Comparison of ENCODE assay signal across 13 cellular contexts in genomic region chr19:35205733-35206323, GRCh38. TPM values are rescaled to one million over a fixed set of nuclear protein-coding genes. Genes with fewer than 3 reads are reported as not detected.
DNase-seq lines count a peak whose midpoint lies in the region; ATAC-seq and TF ChIP-seq lines count a peak whose summit lies in the region.
"Had no signal": no experiment of that assay in that cellular context is flagged by ENCODE, and none has a peak within 500 bp of the region (broad histone marks: within the 10 kb centered on the region; RNA-seq: fewer than 3 reads in every experiment).

No MANE protein-coding gene starts in this region.

- DNase-seq in activated CD8-positive, alpha-beta memory T cell treated with anti-CD3 and anti-CD28 coated beads, Interleukin-2, amount 10 ng/mL, durations not matched to agents 7 days and 5 days, result no peak
- no peak for DNase-seq in activated CD8-positive, alpha-beta memory T cell treated with anti-CD3 and anti-CD28 coated beads, Interleukin-2, amount 50 U/mL, for 4 hours
- no peak for DNase-seq in activated T-helper 2 cell treated with anti-CD3 and anti-CD28 coated beads, Interferon-gamma antibody, Interleukin-2, Interleukin-4, amounts not matched to agents 10 μg/mL and 5 μg/mL and 100 μg/mL, durations not matched to agents 14 hours and 24 hours and 36 hours (ENCODE audit: low spot score)
- DNase-seq in spleen (no peak), AG20443 (ENCODE audit: low spot score) (no peak), C1 segment of cervical spinal cord (lab: John Stamatoyannopoulos, UW) (no peak)
- DNase-seq: dermis blood vessel endothelial cell, GM23248, NCI-H2081 treated with DMSO at 0.1 percent for 48 hours had no signal

- no peaks in the 10 kb centered on the region for H3K27me3 ChIP-seq in spleen (replicated peaks in 1 of 7)
- H3K27me3 ChIP-seq: SJSA1 had no signal

- peaks cover 11% of the 10 kb centered on the region for H3K36me3 Mint-ChIP-seq in activated CD8-positive, alpha-beta memory T cell treated with anti-CD3 and anti-CD28 coated beads, Interleukin-2, amount 10 ng/mL, durations not matched to agents 7 days and 5 days
- peaks cover 4% of the 10 kb centered on the region for H3K36me3 Mint-ChIP-seq in activated T-helper 2 cell treated with anti-CD3 and anti-CD28 coated beads, Interferon-gamma antibody, Interleukin-2, Interleukin-4, amounts not matched to agents 10 μg/mL and 5 μg/mL and 100 μg/mL, durations not matched to agents 14 hours and 24 hours and 36 hours (ENCODE audit: low read depth)

- no peak for TF ChIP-seq POLR2A in spleen (IDR thresholded peaks at IDR 0.05)

- TF ChIP-seq CTCF in spleen (IDR thresholded peaks at IDR 0.05 in 8 of 11, conservative IDR thresholded peaks at IDR 0.05 in 3 of 11), result no peak

- H3K9me3 ChIP-seq in spleen, result peaks cover 0 to 3% (median 0%) of the 10 kb centered on the region in 8 donors
- H3K9me3 ChIP-seq: SJSA1 had no signal

- H3K4me1 ChIP-seq in spleen, result peaks cover 24 to 72% (median 58%) of the 10 kb centered on the region in 6 donors
- H3K4me1 ChIP-seq: SJSA1 had no signal

- 63 to 83% (median 79%) methylated on average over 6 of the region's 6 CpGs for WGBS in spleen, 5 donors

- no peaks in the 10 kb centered on the region for H3K27me3 Mint-ChIP-seq in activated CD8-positive, alpha-beta memory T cell treated with anti-CD3 and anti-CD28 coated beads, Interleukin-2, amount 10 ng/mL, durations not matched to agents 7 days and 5 days
- no peaks in the 10 kb centered on the region for H3K27me3 Mint-ChIP-seq in activated T-helper 2 cell treated with anti-CD3 and anti-CD28 coated beads, Interferon-gamma antibody, Interleukin-2, Interleukin-4, amounts not matched to agents 10 μg/mL and 5 μg/mL and 100 μg/mL, durations not matched to agents 14 hours and 24 hours and 36 hours (ENCODE audit: low read depth)

- peak overlapping the region; percentile 93 for H3K27ac Mint-ChIP-seq in activated CD8-positive, alpha-beta memory T cell treated with anti-CD3 and anti-CD28 coated beads, Interleukin-2, amount 10 ng/mL, durations not matched to agents 7 days and 5 days
- peak overlapping the region; percentile 91 for H3K27ac Mint-ChIP-seq in activated T-helper 2 cell treated with anti-CD3 and anti-CD28 coated beads, Interferon-gamma antibody, Interleukin-2, Interleukin-4, amounts not matched to agents 10 μg/mL and 5 μg/mL and 100 μg/mL, durations not matched to agents 14 hours and 24 hours and 36 hours

- H3K4me1 Mint-ChIP-seq in activated CD8-positive, alpha-beta memory T cell treated with anti-CD3 and anti-CD28 coated beads, Interleukin-2, amount 10 ng/mL, durations not matched to agents 7 days and 5 days, result peaks cover 70% of the 10 kb centered on the region
- peaks cover 58% of the 10 kb centered on the region for H3K4me1 Mint-ChIP-seq in activated T-helper 2 cell treated with anti-CD3 and anti-CD28 coated beads, Interferon-gamma antibody, Interleukin-2, Interleukin-4, amounts not matched to agents 10 μg/mL and 5 μg/mL and 100 μg/mL, durations not matched to agents 14 hours and 24 hours and 36 hours (ENCODE audit: low read depth)

- intact Hi-C loops in activated T-helper 2 cell treated with anti-CD3 and anti-CD28 coated beads, Interferon-gamma antibody, Interleukin-2, Interleukin-4, amounts not matched to agents 10 μg/mL and 5 μg/mL and 100 μg/mL, durations not matched to agents 14 hours and 24 hours and 36 hours (cut with micrococcal nuclease), result loop anchor here (1.0 to 5.0 kb wide), 3 partner anchors 22 to 61 kb away; partner anchors contain the start of genes FXYD5 and USF2
- intact Hi-C loops in spleen (cut with DNase I; ENCODE audit: low total_unique reads), result loop anchor here (10.0 kb wide), 1 partner anchor 51 kb away; the partner anchor contains the start of gene FXYD5

- ATAC-seq in activated CD8-positive, alpha-beta memory T cell treated with anti-CD3 and anti-CD28 coated beads, Interleukin-2, amount 10 ng/mL, durations not matched to agents 7 days and 5 days, result no peak
- peak; percentile 17 for ATAC-seq in HG02870 (IDR thresholded peaks at IDR 0.05; ENCODE audit: unreplicated experiment)
- no peak for ATAC-seq in GM19035 (IDR thresholded peaks at IDR 0.05; ENCODE audit: unreplicated experiment)

- peak overlapping the region; percentile 61 to 98 (median 84) for H3K27ac ChIP-seq in spleen
- H3K27ac ChIP-seq: GM23248, SJSA1 had no signal

- CTCF ChIA-PET in activated CD8-positive, alpha-beta memory T cell treated with anti-CD3 and anti-CD28 coated beads, Interleukin-2, amount 10 ng/mL, durations not matched to agents 7 days and 5 days (lab: Charles Lee), result interaction anchor here (1.0 to 2.0 kb wide), 5 partner anchors 9 to 139 kb away, joined by 3 to 8 read pairs (median 4); partner anchors contain the start of gene FXYD5

- no peak overlapping the region for H3K4me3 ChIP-seq in spleen
- H3K4me3 ChIP-seq: GM23248, SJSA1 had no signal

- H3K4me3 Mint-ChIP-seq in activated CD8-positive, alpha-beta memory T cell treated with anti-CD3 and anti-CD28 coated beads, Interleukin-2, amount 10 ng/mL, durations not matched to agents 7 days and 5 days, result no peak overlapping the region
- H3K4me3 Mint-ChIP-seq in activated T-helper 2 cell treated with anti-CD3 and anti-CD28 coated beads, Interferon-gamma antibody, Interleukin-2, Interleukin-4, amounts not matched to agents 10 μg/mL and 5 μg/mL and 100 μg/mL, durations not matched to agents 14 hours and 24 hours and 36 hours (ENCODE audit: low read depth), result no peak overlapping the region

- H3K36me3 ChIP-seq in spleen, result no peaks in the 10 kb centered on the region
- H3K36me3 ChIP-seq: SJSA1 had no signal

- H3K9me3 Mint-ChIP-seq in activated CD8-positive, alpha-beta memory T cell treated with anti-CD3 and anti-CD28 coated beads, Interleukin-2, amount 10 ng/mL, durations not matched to agents 7 days and 5 days (ENCODE audit: low read depth), result no peaks in the 10 kb centered on the region
- peaks cover 4% of the 10 kb centered on the region for H3K9me3 Mint-ChIP-seq in activated T-helper 2 cell treated with anti-CD3 and anti-CD28 coated beads, Interferon-gamma antibody, Interleukin-2, Interleukin-4, amounts not matched to agents 10 μg/mL and 5 μg/mL and 100 μg/mL, durations not matched to agents 14 hours and 24 hours and 36 hours

RNA-seq across cellular contexts. Expression of gene FAM187B, which starts 22.7 kb away (rescaled TPM):
- not detected for total RNA-seq in activated CD8-positive, alpha-beta memory T cell treated with anti-CD3 and anti-CD28 coated beads, Interleukin-2, amount 10 ng/mL, durations not matched to agents 7 days and 5 days
- not detected in 2 replicates for total RNA-seq in activated T-helper 2 cell treated with anti-CD3 and anti-CD28 coated beads, Interferon-gamma antibody, Interleukin-2, Interleukin-4, amounts not matched to agents 10 μg/mL and 5 μg/mL and 100 μg/mL, durations not matched to agents 14 hours and 24 hours and 36 hours
- total RNA-seq in spleen, result under 1 TPM in 1 of 7 donors, not detected in 6; 0.51 TPM
- under 1 TPM in 2 of 3 donors, not detected in 1; 0.48 to 0.61 TPM for polyA plus RNA-seq in spleen
- total RNA-seq: dermis blood vessel endothelial cell, GM23248, SJSA1, skeletal muscle tissue had no signal
- polyA plus RNA-seq: GM23248 had no signal

RNA-seq across cellular contexts. Expression of gene LSR, which starts 43.0 kb away (rescaled TPM):
- 10 to 100 TPM in 1 of 2 experiments, 1 to 10 TPM in 1; 7.2 to 10.0 TPM for total RNA-seq in activated CD8-positive, alpha-beta memory T cell treated with anti-CD3 and anti-CD28 coated beads, Interleukin-2, amount 10 ng/mL, durations not matched to agents 7 days and 5 days
- total RNA-seq in activated T-helper 2 cell treated with anti-CD3 and anti-CD28 coated beads, Interferon-gamma antibody, Interleukin-2, Interleukin-4, amounts not matched to agents 10 μg/mL and 5 μg/mL and 100 μg/mL, durations not matched to agents 14 hours and 24 hours and 36 hours, result 0.30 and 1.0 TPM in 2 replicates
- total RNA-seq in spleen, result 10 to 100 TPM; 18.1 to 30.2 (median 21.6) TPM
- 10 to 100 TPM; 10.9 to 17.4 (median 11.2) TPM for polyA plus RNA-seq in spleen
- total RNA-seq: GM23248 had no signal

RNA-seq across cellular contexts. Expression of gene FXYD5, which starts 51.3 kb away (rescaled TPM):
- total RNA-seq in activated CD8-positive, alpha-beta memory T cell treated with anti-CD3 and anti-CD28 coated beads, Interleukin-2, amount 10 ng/mL, durations not matched to agents 7 days and 5 days, result 100 to 1,000 TPM; 262 to 354 TPM
- 257 and 271 TPM in 2 replicates for total RNA-seq in activated T-helper 2 cell treated with anti-CD3 and anti-CD28 coated beads, Interferon-gamma antibody, Interleukin-2, Interleukin-4, amounts not matched to agents 10 μg/mL and 5 μg/mL and 100 μg/mL, durations not matched to agents 14 hours and 24 hours and 36 hours
- total RNA-seq in spleen, result 100 to 1,000 TPM; 132 to 215 (median 162) TPM
- polyA plus RNA-seq in spleen, result 100 to 1,000 TPM; 188 to 235 (median 213) TPM
